8 cellular contexts compared by ENCODE assay signal in genomic region chr1:92298213-92298572, GRCh38. TPM values are rescaled to one million over a fixed set of nuclear protein-coding genes. Genes with fewer than 3 reads are reported as not detected.
DNase-seq lines count a peak whose midpoint lies in the region; ATAC-seq and TF ChIP-seq lines count a peak whose summit lies in the region.

No MANE protein-coding gene starts in this region.

- H3K4me3 ChIP-seq in HUES6 (ENCODE audit: low read depth, low read length) = peak overlapping the region; percentile 99
- H3K4me3 ChIP-seq in muscle layer of duodenum (ENCODE audit: low read depth in 1 of 2, low read length in 2 of 2) = peak overlapping the region; percentile 81 to 94

- peak; percentile 26 for ATAC-seq in central memory CD8-positive, alpha-beta T cell (replicated peaks; ENCODE audit: extremely low read depth, poor library complexity, severe bottlenecking)
- ATAC-seq in GM19467 (IDR thresholded peaks at IDR 0.05; ENCODE audit: unreplicated experiment) = no peak

- H3K9me3 Mint-ChIP-seq in CD14-positive monocyte = peaks cover 0 to 2% (median 0%) of the 10 kb centered on the region in 7 donors
- no peaks in the 10 kb centered on the region for H3K9me3 Mint-ChIP-seq in central memory CD8-positive, alpha-beta T cell

- H3K27me3 ChIP-seq in HUES6 (ENCODE audit: control insufficient read depth, insufficient read depth, low read length) = no peaks in the 10 kb centered on the region
- no peaks in the 10 kb centered on the region for H3K27me3 ChIP-seq in muscle layer of duodenum (ENCODE audit: low read depth, low read length)

- no peaks in the 10 kb centered on the region for H3K27me3 Mint-ChIP-seq in CD14-positive monocyte (ENCODE audit: low read depth in 3 of 3)
- no peaks in the 10 kb centered on the region for H3K27me3 Mint-ChIP-seq in central memory CD8-positive, alpha-beta T cell

- H3K9ac ChIP-seq in HUES6 (ENCODE audit: low read length) = peak overlapping the region; percentile 98

- H3K4me3 Mint-ChIP-seq in CD14-positive monocyte = peak overlapping the region; percentile 87 to 99
- peak overlapping the region; percentile 97 for H3K4me3 Mint-ChIP-seq in central memory CD8-positive, alpha-beta T cell

- H3K27ac ChIP-seq in HUES6 (ENCODE audit: low read depth, low read length) (peak overlapping the region; percentile 93; the same call in 1 of the 2 replicates), muscle layer of duodenum (ENCODE audit: low read length) (peak overlapping the region; percentile 92)

- peaks cover 40% of the 10 kb centered on the region for H3K36me3 ChIP-seq in HUES6 (ENCODE audit: control insufficient read depth, insufficient read depth, low read length)
- H3K36me3 ChIP-seq in muscle layer of duodenum (ENCODE audit: control insufficient read depth in 1 of 2, insufficient read depth in 2 of 2, low read length in 2 of 2) = peaks cover 0 to 8% of the 10 kb centered on the region in 2 donors

- H3K4me1 Mint-ChIP-seq in CD14-positive monocyte = peaks cover 20% of the 10 kb centered on the region
- peaks cover 48% of the 10 kb centered on the region for H3K4me1 Mint-ChIP-seq in central memory CD8-positive, alpha-beta T cell

- TF ChIP-seq CTCF in CD14-positive monocyte (IDR thresholded peaks at IDR 0.05) = no peak

- H3K9me3 ChIP-seq in HUES6 (ENCODE audit: control insufficient read depth, insufficient read depth, low read depth, low read length) (no peaks in the 10 kb centered on the region), muscle layer of duodenum (ENCODE audit: control insufficient read depth in 1 of 2, low read length in 2 of 2) (no peaks in the 10 kb centered on the region)

- intact Hi-C loops in CD14-positive monocyte (cut with micrococcal nuclease) = loop anchor here in 1 of 2 donors (10.0 kb wide), 1 partner anchor 213 kb away; the partner anchor contains the start of gene BTBD8

- peak overlapping the region; percentile 94 to 99 (median 98) for H3K27ac Mint-ChIP-seq in CD14-positive monocyte
- H3K27ac Mint-ChIP-seq in central memory CD8-positive, alpha-beta T cell (ENCODE audit: low read depth) = peak overlapping the region; percentile 96

- peaks cover 4% of the 10 kb centered on the region; the same call in 1 of the 2 replicates for H3K4me1 ChIP-seq in HUES6 (ENCODE audit: control insufficient read depth, insufficient read depth, low read length)
- peaks cover 0 to 12% of the 10 kb centered on the region in 2 donors for H3K4me1 ChIP-seq in muscle layer of duodenum (ENCODE audit: control insufficient read depth in 1 of 2, insufficient read depth in 2 of 2, low read length in 2 of 2)

- no peak for DNase-seq in CD14-positive monocyte (ENCODE audit: low spot score)
- DNase-seq in central memory CD8-positive, alpha-beta T cell (ENCODE audit: low spot score in 2 of 2) = no peak
- no peak for DNase-seq in retina
- no peak for DNase-seq in NCI-H526 treated with DMSO at 0.1 percent for 48 hours (lab: John Stamatoyannopoulos, UW)
- DNase-seq in SHP77 (lab: John Stamatoyannopoulos, UW) = no peak

- peaks cover 18 to 26% of the 10 kb centered on the region in 2 donors for H3K36me3 Mint-ChIP-seq in CD14-positive monocyte
- H3K36me3 Mint-ChIP-seq in central memory CD8-positive, alpha-beta T cell (ENCODE audit: insufficient read depth) = peaks cover 18% of the 10 kb centered on the region

RNA-seq across cellular contexts. Expression of gene GLMN, which starts 0.6 kb away (rescaled TPM):
- polyA plus RNA-seq in CD14-positive monocyte = 1 to 10 TPM; 2.1 to 2.6 TPM

RNA-seq across cellular contexts. Expression of gene RPAP2, which starts 0.7 kb away (rescaled TPM):
- polyA plus RNA-seq in CD14-positive monocyte = 1 to 10 TPM; 7.3 to 7.8 TPM
